ENCODE assay signal across 13 cellular contexts in the genomic region with DNA sequence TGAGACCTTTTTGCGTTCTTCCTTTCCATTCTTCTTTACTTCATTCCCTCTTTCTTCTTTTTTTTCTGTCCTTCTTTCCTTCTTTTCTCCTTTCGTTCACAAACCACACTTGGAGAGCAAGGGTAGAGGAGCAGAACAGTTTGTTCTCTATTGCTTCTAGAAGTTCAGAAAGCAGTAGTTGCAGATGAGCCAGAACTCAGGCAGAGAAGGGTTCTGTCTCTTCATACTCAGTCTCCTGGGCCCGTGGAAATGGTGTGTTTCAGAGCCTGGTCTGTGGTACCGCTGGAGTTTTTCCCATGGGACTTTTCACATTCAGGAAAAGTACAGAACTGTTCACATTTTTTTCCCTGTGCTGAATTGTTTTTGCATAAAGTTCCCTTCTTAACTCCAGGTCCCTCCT.
DNase-seq lines count a peak whose midpoint lies in the region; ATAC-seq and TF ChIP-seq lines count a peak whose summit lies in the region.
"Had no signal": no experiment of that assay in that cellular context is flagged by ENCODE, and none has a peak within 500 bp of the region (broad histone marks: within the 10 kb centered on the region; RNA-seq: fewer than 3 reads in every experiment).

No MANE protein-coding gene starts in this region.

- peaks cover 40% of the 10 kb centered on the region for H3K36me3 Mint-ChIP-seq in chondrocyte (ENCODE audit: low read depth)
- no peaks in the 10 kb centered on the region for H3K36me3 Mint-ChIP-seq in natural killer cell

- peak in 1 of 2 donors; percentile 46 for ATAC-seq in gastrocnemius medialis
- no peak for ATAC-seq in natural killer cell
- ATAC-seq: GM12878, GM23338 had no signal

- H3K4me3 ChIP-seq in gastrocnemius medialis: no peak overlapping the region
- H3K4me3 ChIP-seq in tibial artery: no peak overlapping the region
- H3K4me3 ChIP-seq: GM12878, GM23338 had no signal

- no peaks in the 10 kb centered on the region for H3K9me3 Mint-ChIP-seq in chondrocyte (ENCODE audit: low read depth)
- H3K9me3 Mint-ChIP-seq in natural killer cell: no peaks in the 10 kb centered on the region
- H3K9me3 Mint-ChIP-seq: CD4-positive, alpha-beta T cell; GM23338 had no signal

- H3K27ac ChIP-seq in angular gyrus (ENCODE audit: low read depth, low read length) (peak overlapping the region; percentile 45), gastrocnemius medialis (peak overlapping the region in 3 of 4 donors; percentile 5 to 54 (median 40)), tibial artery (peak overlapping the region; percentile 65 to 68)

- in situ Hi-C loops in gastrocnemius medialis (cut with MboI; ENCODE audit: low sequenced_read_pairs in 4 of 4): no loop called here

- H3K27me3 ChIP-seq in gastrocnemius medialis (no peaks in the 10 kb centered on the region), tibial artery (no peaks in the 10 kb centered on the region)

- TF ChIP-seq POLR2A in gastrocnemius medialis (IDR thresholded peaks at IDR 0.05): no peak

- TF ChIP-seq CTCF in chondrocyte (IDR thresholded peaks at IDR 0.05) (no peak), gastrocnemius medialis (IDR thresholded peaks at IDR 0.05 in 4 of 5, conservative IDR thresholded peaks at IDR 0.05 in 1 of 5) (no peak), tibial artery (IDR thresholded peaks at IDR 0.05) (no peak), natural killer cell (IDR thresholded peaks at IDR 0.05) (no peak)

- H3K27ac Mint-ChIP-seq in chondrocyte (ENCODE audit: unreplicated experiment) (peak overlapping the region; percentile 46), natural killer cell (no peak overlapping the region)
- H3K27ac Mint-ChIP-seq: B cell; CD4-positive, alpha-beta T cell had no signal

- H3K4me1 Mint-ChIP-seq in chondrocyte (ENCODE audit: low read depth): peaks cover 52% of the 10 kb centered on the region
- no peaks in the 10 kb centered on the region for H3K4me1 Mint-ChIP-seq in natural killer cell
- H3K4me1 Mint-ChIP-seq: B cell had no signal

- intact Hi-C loops in gastrocnemius medialis (cut with DNase I; ENCODE audit: low total_unique reads) (no loop called here), tibial artery (cut with DNase I; ENCODE audit: low total_unique reads) (no loop called here), natural killer cell (cut with micrococcal nuclease) (no loop called here)

- DNase-seq in chondrocyte (ENCODE audit: low spot score) (no peak), gastrocnemius medialis (no peak), tibial artery (no peak), natural killer cell (no peak), cerebellar nuclear complex (lab: John Stamatoyannopoulos, UW) (no peak)
- no peak for DNase-seq in activated CD8-positive, alpha-beta memory T cell treated with anti-CD3 and anti-CD28 coated beads for 24 hours
- DNase-seq: CD4-positive, alpha-beta T cell; DMS79; H7 had no signal

- peaks cover 25 to 34% of the 10 kb centered on the region in 2 donors for H3K4me1 ChIP-seq in gastrocnemius medialis
- peaks cover 0 to 61% (median 49%) of the 10 kb centered on the region in 4 donors for H3K4me1 ChIP-seq in tibial artery

- H3K4me3 Mint-ChIP-seq in chondrocyte (ENCODE audit: unreplicated experiment) (no peak overlapping the region), natural killer cell (no peak overlapping the region)
- H3K4me3 Mint-ChIP-seq: B cell; CD4-positive, alpha-beta T cell; GM23338 had no signal

- no peaks in the 10 kb centered on the region for H3K9me3 ChIP-seq in gastrocnemius medialis
- no peaks in the 10 kb centered on the region for H3K9me3 ChIP-seq in tibial artery

- H3K27me3 Mint-ChIP-seq in chondrocyte (ENCODE audit: low read depth) (no peaks in the 10 kb centered on the region), natural killer cell (ENCODE audit: low read depth in 2 of 2) (peaks cover 4 to 6% of the 10 kb centered on the region in 2 donors)
- H3K27me3 Mint-ChIP-seq: CD4-positive, alpha-beta T cell had no signal

- H3K36me3 ChIP-seq in gastrocnemius medialis (peaks cover 0 to 20% of the 10 kb centered on the region in 2 donors), tibial artery (peaks cover 0 to 24% (median 18%) of the 10 kb centered on the region in 3 donors)
